ENCODE assay signal across 15 cellular contexts in genomic region chr20:24432057-24432456, GRCh38. TPM values are rescaled to one million over a fixed set of nuclear protein-coding genes. Genes with fewer than 3 reads are reported as not detected.
"Had no signal": no experiment of that assay in that cellular context is flagged by ENCODE, and none has a peak within 500 bp of the region (broad histone marks: within the 10 kb centered on the region; RNA-seq: fewer than 3 reads in every experiment).

No MANE protein-coding gene starts in this region.

- ATAC-seq: activated T-helper 17 cell treated with anti-CD3 and anti-CD28 coated beads, Interleukin-2, amount 50 U/mL, for 72 hours; natural killer cell treated with Interleukin-12 subunit alpha and Interleukin-12 subunit beta and Interleukin-15 and Interleukin-18, amount 100 ng/mL, for 72 hours had no signal

- H3K27ac ChIP-seq: coronary artery, tibial artery had no signal

- H3K9me3 Mint-ChIP-seq: activated naive CD4-positive, alpha-beta T cell treated with anti-CD3 and anti-CD28 coated beads for 36 hours; activated T-helper 17 cell treated with anti-CD3 and anti-CD28 coated beads, Interleukin-2, amount 50 U/mL, for 72 hours; immature natural killer cell; natural killer cell treated with Interleukin-12 subunit alpha and Interleukin-12 subunit beta and Interleukin-15 and Interleukin-18, amount 100 ng/mL, for 72 hours had no signal

- H3K27ac Mint-ChIP-seq: activated naive CD4-positive, alpha-beta T cell treated with anti-CD3 and anti-CD28 coated beads for 36 hours; activated T-helper 17 cell treated with anti-CD3 and anti-CD28 coated beads, Interleukin-2, amount 50 U/mL, for 72 hours; immature natural killer cell; natural killer cell treated with Interleukin-12 subunit alpha and Interleukin-12 subunit beta and Interleukin-15 and Interleukin-18, amount 100 ng/mL, for 72 hours had no signal

- H3K4me3 ChIP-seq: coronary artery, tibial artery had no signal

- H3K36me3 Mint-ChIP-seq: immature natural killer cell; natural killer cell treated with Interleukin-12 subunit alpha and Interleukin-12 subunit beta and Interleukin-15 and Interleukin-18, amount 100 ng/mL, for 72 hours had no signal

- H3K4me1 Mint-ChIP-seq: activated T-helper 17 cell treated with anti-CD3 and anti-CD28 coated beads, Interleukin-2, amount 50 U/mL, for 72 hours; immature natural killer cell had no signal

- H3K36me3 ChIP-seq: tibial artery had no signal

- FAIRE-seq: TTC549 had no signal

- DNase-seq: activated CD4-positive, alpha-beta T cell treated with anti-CD3 and anti-CD28 coated beads, Interleukin-2, amount 50 U/mL, for 1 hour; activated naive CD4-positive, alpha-beta T cell treated with anti-CD3 and anti-CD28 coated beads for 36 hours; activated T-cell treated with anti-CD3 and anti-CD28 coated beads for 4 hours; effector CD8-positive, alpha-beta T cell; hippocampal formation; immature natural killer cell; T-helper 2 cell; tibial artery had no signal

- H3K4me1 ChIP-seq: tibial artery had no signal

- H3K27me3 ChIP-seq: tibial artery had no signal

- H3K4me3 Mint-ChIP-seq: activated naive CD4-positive, alpha-beta T cell treated with anti-CD3 and anti-CD28 coated beads for 36 hours; activated T-helper 17 cell treated with anti-CD3 and anti-CD28 coated beads, Interleukin-2, amount 50 U/mL, for 72 hours; immature natural killer cell; natural killer cell treated with Interleukin-12 subunit alpha and Interleukin-12 subunit beta and Interleukin-15 and Interleukin-18, amount 100 ng/mL, for 72 hours had no signal

RNA-seq across cellular contexts. Expression of gene SYNDIG1, which starts 37.4 kb away (rescaled TPM):
- total RNA-seq: activated CD8-positive, alpha-beta memory T cell treated with anti-CD3 and anti-CD28 coated beads for 36 hours; activated naive CD4-positive, alpha-beta T cell treated with anti-CD3 and anti-CD28 coated beads for 36 hours; activated T-helper 17 cell treated with anti-CD3 and anti-CD28 coated beads, Interleukin-2, amount 50 U/mL, for 72 hours; lung microvascular endothelial cell; mononuclear cell; natural killer cell treated with Interleukin-12 subunit alpha and Interleukin-12 subunit beta and Interleukin-15 and Interleukin-18, amount 100 ng/mL, for 72 hours had no signal
- polyA plus RNA-seq: immature natural killer cell had no signal
